1 cellular context compared by ENCODE assay signal in the genomic region with DNA sequence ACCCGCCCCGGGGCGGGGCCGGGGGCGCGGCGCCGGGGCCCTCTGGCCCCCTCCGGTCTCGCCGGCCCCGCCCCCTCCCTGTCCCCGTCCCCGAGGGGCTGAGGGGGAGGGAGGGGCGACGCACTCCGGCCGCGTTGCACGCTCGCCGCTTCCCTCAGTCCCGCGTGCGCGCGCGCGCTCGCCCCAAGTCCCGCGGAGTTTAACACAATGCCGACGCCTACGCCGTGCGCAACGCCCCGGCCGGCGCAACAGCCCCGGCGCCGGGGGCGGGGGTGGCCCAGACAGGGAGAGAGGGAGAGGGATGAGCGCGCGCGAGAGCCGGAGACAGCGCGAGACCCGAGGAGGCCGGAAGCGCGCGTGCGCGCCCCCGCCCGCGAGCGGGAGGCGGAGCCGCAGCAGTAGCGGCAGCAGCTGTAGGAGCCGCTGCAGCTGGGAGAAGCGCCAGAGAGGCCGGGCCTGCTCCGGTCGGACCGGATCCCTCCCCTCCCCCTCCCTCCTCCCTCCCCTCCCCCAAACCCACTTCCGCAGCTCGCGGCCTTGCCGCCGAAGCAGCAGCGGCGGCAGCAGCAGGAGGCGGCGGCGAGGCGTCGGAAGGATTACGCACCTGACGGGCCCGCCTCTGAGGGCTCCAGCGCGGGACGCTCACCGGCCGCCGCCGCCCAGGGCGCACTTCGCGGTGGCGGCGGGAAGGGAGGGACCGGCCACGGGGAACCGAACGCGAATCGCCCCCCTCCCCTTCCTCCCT.
TF ChIP-seq lines count a peak whose summit lies in the region.

No MANE protein-coding gene starts in this region.

TF ChIP-seq in HEK293, 187 proteins besides CTCF, POLR2A, EP300 and RAD21 (continued from another document and continues in another):
- TF ChIP-seq, protein P1, sequence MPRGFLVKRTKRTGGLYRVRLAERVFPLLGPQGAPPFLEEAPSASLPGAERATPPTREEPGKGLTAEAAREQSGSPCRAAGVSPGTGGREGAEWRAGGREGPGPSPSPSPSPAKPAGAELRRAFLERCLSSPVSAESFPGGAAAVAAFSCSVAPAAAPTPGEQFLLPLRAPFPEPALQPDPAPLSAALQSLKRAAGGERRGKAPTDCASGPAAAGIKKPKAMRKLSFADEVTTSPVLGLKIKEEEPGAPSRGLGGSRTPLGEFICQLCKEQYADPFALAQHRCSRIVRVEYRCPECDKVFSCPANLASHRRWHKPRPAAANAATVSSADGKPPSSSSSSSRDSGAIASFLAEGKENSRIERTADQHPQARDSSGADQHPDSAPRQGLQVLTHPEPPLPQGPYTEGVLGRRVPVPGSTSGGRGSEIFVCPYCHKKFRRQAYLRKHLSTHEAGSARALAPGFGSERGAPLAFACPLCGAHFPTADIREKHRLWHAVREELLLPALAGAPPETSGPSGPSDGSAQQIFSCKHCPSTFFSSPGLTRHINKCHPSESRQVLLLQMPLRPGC (tag by site-specific recombination; IDR thresholded peaks at IDR 0.05) = no peak
- no peak for TF ChIP-seq ZNF521 (tag by site-specific recombination; IDR thresholded peaks at IDR 0.05)
- TF ChIP-seq EGR2 (tag by site-specific recombination; IDR thresholded peaks at IDR 0.05; ENCODE audit: low read depth) = peak; percentile 85
- TF ChIP-seq, protein P2, sequence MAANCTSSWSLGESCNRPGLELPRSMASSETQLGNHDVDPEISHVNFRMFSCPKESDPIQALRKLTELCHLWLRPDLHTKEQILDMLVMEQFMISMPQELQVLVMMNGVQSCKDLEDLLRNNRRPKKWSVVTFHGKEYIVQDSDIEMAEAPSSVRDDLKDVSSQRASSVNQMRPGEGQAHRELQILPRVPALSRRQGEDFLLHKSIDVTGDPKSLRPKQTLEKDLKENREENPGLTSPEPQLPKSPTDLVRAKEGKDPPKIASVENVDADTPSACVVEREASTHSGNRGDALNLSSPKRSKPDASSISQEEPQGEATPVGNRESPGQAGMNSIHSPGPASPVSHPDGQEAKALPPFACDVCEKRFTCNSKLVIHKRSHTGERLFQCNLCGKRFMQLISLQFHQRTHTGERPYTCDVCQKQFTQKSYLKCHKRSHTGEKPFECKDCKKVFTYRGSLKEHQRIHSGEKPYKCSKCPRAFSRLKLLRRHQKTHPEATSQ (tag by site-specific recombination; IDR thresholded peaks at IDR 0.05) = no peak
- TF ChIP-seq, protein P3, sequence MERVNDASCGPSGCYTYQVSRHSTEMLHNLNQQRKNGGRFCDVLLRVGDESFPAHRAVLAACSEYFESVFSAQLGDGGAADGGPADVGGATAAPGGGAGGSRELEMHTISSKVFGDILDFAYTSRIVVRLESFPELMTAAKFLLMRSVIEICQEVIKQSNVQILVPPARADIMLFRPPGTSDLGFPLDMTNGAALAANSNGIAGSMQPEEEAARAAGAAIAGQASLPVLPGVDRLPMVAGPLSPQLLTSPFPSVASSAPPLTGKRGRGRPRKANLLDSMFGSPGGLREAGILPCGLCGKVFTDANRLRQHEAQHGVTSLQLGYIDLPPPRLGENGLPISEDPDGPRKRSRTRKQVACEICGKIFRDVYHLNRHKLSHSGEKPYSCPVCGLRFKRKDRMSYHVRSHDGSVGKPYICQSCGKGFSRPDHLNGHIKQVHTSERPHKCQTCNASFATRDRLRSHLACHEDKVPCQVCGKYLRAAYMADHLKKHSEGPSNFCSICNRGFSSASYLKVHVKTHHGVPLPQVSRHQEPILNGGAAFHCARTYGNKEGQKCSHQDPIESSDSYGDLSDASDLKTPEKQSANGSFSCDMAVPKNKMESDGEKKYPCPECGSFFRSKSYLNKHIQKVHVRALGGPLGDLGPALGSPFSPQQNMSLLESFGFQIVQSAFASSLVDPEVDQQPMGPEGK (tag by site-specific recombination; IDR thresholded peaks at IDR 0.05) = peak; percentile 86
- TF ChIP-seq PRDM1 (tag by site-specific recombination; IDR thresholded peaks at IDR 0.05) = no peak
- TF ChIP-seq BCL11B (tag by site-specific recombination; IDR thresholded peaks at IDR 0.05; ENCODE audit: low read depth) = no peak
- TF ChIP-seq ZSCAN30 (tag by site-specific recombination; IDR thresholded peaks at IDR 0.05) = no peak
- TF ChIP-seq ZNF132 (tag by site-specific recombination; IDR thresholded peaks at IDR 0.05; ENCODE audit: borderline replicate concordance) = no peak
- no peak for TF ChIP-seq WT1 (tag by site-specific recombination; IDR thresholded peaks at IDR 0.05)
- no peak for TF ChIP-seq SALL2 (tag by site-specific recombination; IDR thresholded peaks at IDR 0.05; ENCODE audit: borderline replicate concordance)
- no peak for TF ChIP-seq ZNF600 (tag by site-specific recombination; IDR thresholded peaks at IDR 0.05)
- no peak for TF ChIP-seq HOXC10 (CRISPR knock-in tag; IDR thresholded peaks at IDR 0.05)
- TF ChIP-seq ZBTB21 (tag by site-specific recombination; IDR thresholded peaks at IDR 0.05) = no peak
- TF ChIP-seq ZNF843 (tag by site-specific recombination; IDR thresholded peaks at IDR 0.05) = no peak
- no peak for TF ChIP-seq ZNF623 (tag by site-specific recombination; IDR thresholded peaks at IDR 0.05)
- no peak for TF ChIP-seq ZNF211 (tag by site-specific recombination; IDR thresholded peaks at IDR 0.05; ENCODE audit: low read depth)
- TF ChIP-seq ZNF16 (tag by site-specific recombination; IDR thresholded peaks at IDR 0.05; ENCODE audit: low read depth) = no peak
- no peak for TF ChIP-seq ZNF292 (tag by site-specific recombination; IDR thresholded peaks at IDR 0.05; ENCODE audit: borderline replicate concordance, low read depth)
- TF ChIP-seq, protein P4, sequence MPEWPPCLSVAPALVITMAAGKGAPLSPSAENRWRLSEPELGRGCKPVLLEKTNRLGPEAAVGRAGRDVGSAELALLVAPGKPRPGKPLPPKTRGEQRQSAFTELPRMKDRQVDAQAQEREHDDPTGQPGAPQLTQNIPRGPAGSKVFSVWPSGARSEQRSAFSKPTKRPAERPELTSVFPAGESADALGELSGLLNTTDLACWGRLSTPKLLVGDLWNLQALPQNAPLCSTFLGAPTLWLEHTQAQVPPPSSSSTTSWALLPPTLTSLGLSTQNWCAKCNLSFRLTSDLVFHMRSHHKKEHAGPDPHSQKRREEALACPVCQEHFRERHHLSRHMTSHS (tag by site-specific recombination; IDR thresholded peaks at IDR 0.05) = no peak
- TF ChIP-seq ZXDB (tag by site-specific recombination; IDR thresholded peaks at IDR 0.05) = no peak
- TF ChIP-seq ZNF140 (tag by site-specific recombination; IDR thresholded peaks at IDR 0.05) = no peak
- no peak for TF ChIP-seq ZFP41 (tag by site-specific recombination; IDR thresholded peaks at IDR 0.05; ENCODE audit: borderline replicate concordance)
- peak; percentile 49 for TF ChIP-seq SP2 (tag by site-specific recombination; IDR thresholded peaks at IDR 0.05)
- TF ChIP-seq SCRT1 (tag by site-specific recombination; IDR thresholded peaks at IDR 0.05; ENCODE audit: borderline replicate concordance) = no peak; the same call in 1 of the 2 replicates
- no peak for TF ChIP-seq ZNF585B (tag by site-specific recombination; IDR thresholded peaks at IDR 0.05)
- TF ChIP-seq ZNF785 (tag by site-specific recombination; IDR thresholded peaks at IDR 0.05) = no peak
- TF ChIP-seq, protein P5, sequence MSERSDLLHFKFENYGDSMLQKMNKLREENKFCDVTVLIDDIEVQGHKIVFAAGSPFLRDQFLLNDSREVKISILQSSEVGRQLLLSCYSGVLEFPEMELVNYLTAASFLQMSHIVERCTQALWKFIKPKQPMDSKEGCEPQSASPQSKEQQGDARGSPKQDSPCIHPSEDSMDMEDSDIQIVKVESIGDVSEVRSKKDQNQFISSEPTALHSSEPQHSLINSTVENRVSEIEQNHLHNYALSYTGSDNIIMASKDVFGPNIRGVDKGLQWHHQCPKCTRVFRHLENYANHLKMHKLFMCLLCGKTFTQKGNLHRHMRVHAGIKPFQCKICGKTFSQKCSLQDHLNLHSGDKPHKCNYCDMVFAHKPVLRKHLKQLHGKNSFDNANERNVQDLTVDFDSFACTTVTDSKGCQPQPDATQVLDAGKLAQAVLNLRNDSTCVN (tag by site-specific recombination; optimal IDR thresholded peaks at IDR 0.05) = peak; percentile 97
- no peak for TF ChIP-seq FEZF1 (tag by site-specific recombination; IDR thresholded peaks at IDR 0.05)
- no peak for TF ChIP-seq ZNF138 (tag by site-specific recombination; IDR thresholded peaks at IDR 0.05; ENCODE audit: borderline replicate concordance)
- no peak for TF ChIP-seq ZNF558 (tag by site-specific recombination; IDR thresholded peaks at IDR 0.05)
- no peak for TF ChIP-seq ZNF571 (tag by site-specific recombination; IDR thresholded peaks at IDR 0.05)
- TF ChIP-seq, protein P6, sequence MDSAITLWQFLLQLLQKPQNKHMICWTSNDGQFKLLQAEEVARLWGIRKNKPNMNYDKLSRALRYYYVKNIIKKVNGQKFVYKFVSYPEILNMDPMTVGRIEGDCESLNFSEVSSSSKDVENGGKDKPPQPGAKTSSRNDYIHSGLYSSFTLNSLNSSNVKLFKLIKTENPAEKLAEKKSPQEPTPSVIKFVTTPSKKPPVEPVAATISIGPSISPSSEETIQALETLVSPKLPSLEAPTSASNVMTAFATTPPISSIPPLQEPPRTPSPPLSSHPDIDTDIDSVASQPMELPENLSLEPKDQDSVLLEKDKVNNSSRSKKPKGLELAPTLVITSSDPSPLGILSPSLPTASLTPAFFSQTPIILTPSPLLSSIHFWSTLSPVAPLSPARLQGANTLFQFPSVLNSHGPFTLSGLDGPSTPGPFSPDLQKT (IDR thresholded peaks at IDR 0.05; ENCODE audit: borderline replicate concordance, low read depth, low read length) = no peak
- TF ChIP-seq ZFHX2 (tag by site-specific recombination; conservative IDR thresholded peaks at IDR 0.05) = peak; percentile 95
- TF ChIP-seq HOXD13 (CRISPR knock-in tag; IDR thresholded peaks at IDR 0.05; ENCODE audit: borderline replicate concordance) = no peak
- TF ChIP-seq TRIM28 (IDR thresholded peaks at IDR 0.05; ENCODE audit: borderline replicate concordance, low read length) = no peak
- no peak for TF ChIP-seq ZNF423 (tag by site-specific recombination; IDR thresholded peaks at IDR 0.05)
- no peak for TF ChIP-seq YY1 (tag by site-specific recombination; IDR thresholded peaks at IDR 0.05)
- TF ChIP-seq, protein P7, sequence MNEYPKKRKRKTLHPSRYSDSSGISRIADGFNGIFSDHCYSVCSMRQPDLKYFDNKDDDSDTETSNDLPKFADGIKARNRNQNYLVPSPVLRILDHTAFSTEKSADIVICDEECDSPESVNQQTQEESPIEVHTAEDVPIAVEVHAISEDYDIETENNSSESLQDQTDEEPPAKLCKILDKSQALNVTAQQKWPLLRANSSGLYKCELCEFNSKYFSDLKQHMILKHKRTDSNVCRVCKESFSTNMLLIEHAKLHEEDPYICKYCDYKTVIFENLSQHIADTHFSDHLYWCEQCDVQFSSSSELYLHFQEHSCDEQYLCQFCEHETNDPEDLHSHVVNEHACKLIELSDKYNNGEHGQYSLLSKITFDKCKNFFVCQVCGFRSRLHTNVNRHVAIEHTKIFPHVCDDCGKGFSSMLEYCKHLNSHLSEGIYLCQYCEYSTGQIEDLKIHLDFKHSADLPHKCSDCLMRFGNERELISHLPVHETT (tag by site-specific recombination; IDR thresholded peaks at IDR 0.05) = no peak
- peak; percentile 74 for TF ChIP-seq KLF9 (tag by site-specific recombination; IDR thresholded peaks at IDR 0.05; ENCODE audit: low read depth)
- no peak for TF ChIP-seq ZNF707 (tag by site-specific recombination; IDR thresholded peaks at IDR 0.05)
- TF ChIP-seq ZBTB17 (tag by site-specific recombination; IDR thresholded peaks at IDR 0.05) = peak; percentile 8; the same call in 1 of the 2 replicates
- TF ChIP-seq ZNF169 (tag by site-specific recombination; IDR thresholded peaks at IDR 0.05) = no peak
- 0 out of 2 replicates have a peak, but pooled peaks have one; percentile 26 for TF ChIP-seq KLF8 (tag by site-specific recombination; IDR thresholded peaks at IDR 0.05)
- no peak for TF ChIP-seq ZNF19 (tag by site-specific recombination; IDR thresholded peaks at IDR 0.05; ENCODE audit: low read depth)
- TF ChIP-seq ZNF214 (tag by site-specific recombination; IDR thresholded peaks at IDR 0.05; ENCODE audit: borderline replicate concordance) = no peak
- 0 out of 2 replicates have a peak, but pooled peaks have one; percentile 12 for TF ChIP-seq IKZF3 (tag by site-specific recombination; IDR thresholded peaks at IDR 0.05)
- TF ChIP-seq ZNF76 (tag by site-specific recombination; IDR thresholded peaks at IDR 0.05; ENCODE audit: borderline replicate concordance, low read depth) = peak; percentile 10; the same call in 1 of the 2 replicates
- TF ChIP-seq, protein P8, sequence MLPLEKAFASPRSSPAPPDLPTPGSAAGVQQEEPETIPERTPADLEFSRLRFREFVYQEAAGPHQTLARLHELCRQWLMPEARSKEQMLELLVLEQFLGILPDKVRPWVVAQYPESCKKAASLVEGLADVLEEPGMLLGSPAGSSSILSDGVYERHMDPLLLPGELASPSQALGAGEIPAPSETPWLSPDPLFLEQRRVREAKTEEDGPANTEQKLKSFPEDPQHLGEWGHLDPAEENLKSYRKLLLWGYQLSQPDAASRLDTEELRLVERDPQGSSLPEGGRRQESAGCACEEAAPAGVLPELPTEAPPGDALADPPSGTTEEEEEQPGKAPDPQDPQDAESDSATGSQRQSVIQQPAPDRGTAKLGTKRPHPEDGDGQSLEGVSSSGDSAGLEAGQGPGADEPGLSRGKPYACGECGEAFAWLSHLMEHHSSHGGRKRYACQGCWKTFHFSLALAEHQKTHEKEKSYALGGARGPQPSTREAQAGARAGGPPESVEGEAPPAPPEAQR (tag by site-specific recombination; IDR thresholded peaks at IDR 0.05) = no peak
- no peak for TF ChIP-seq ZNF837 (tag by site-specific recombination; IDR thresholded peaks at IDR 0.05)
- no peak for TF ChIP-seq ZNF555 (tag by site-specific recombination; conservative IDR thresholded peaks at IDR 0.05)
- no peak for TF ChIP-seq ZNF658 (tag by site-specific recombination; IDR thresholded peaks at IDR 0.05)
- TF ChIP-seq TCF7L2 (IDR thresholded peaks at IDR 0.05; ENCODE audit: borderline replicate concordance, low read depth, low read length) = no peak
- TF ChIP-seq ZNF311 (tag by site-specific recombination; IDR thresholded peaks at IDR 0.05; ENCODE audit: borderline replicate concordance) = no peak
- no peak for TF ChIP-seq GLIS1 (tag by site-specific recombination; IDR thresholded peaks at IDR 0.05)
